Comparison of ENCODE assay signal across 9 cellular contexts in the genomic region with DNA sequence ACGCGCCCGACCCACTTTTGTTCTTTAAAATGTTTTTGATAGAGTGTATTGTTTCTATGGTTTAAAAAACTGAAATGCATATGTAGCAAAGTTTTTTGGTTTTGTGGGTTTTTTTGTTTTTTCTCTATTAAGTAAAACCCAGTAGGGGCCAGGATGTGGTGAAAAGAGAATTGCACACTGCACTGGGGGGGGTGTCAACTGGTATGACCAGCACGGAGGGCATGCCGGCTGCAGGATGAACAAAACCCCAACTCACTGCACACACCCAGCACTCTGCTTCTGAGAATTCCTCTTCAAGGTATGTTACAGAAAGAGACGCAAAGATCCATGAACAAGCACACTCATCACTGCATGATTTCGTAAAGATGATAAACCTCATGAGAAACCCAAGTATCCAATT.
A peak's percentile ranks its signal among the peaks of the same experiment; 100 is the strongest.
DNase-seq lines count a peak whose midpoint lies in the region; ATAC-seq and TF ChIP-seq lines count a peak whose summit lies in the region.
"Had no signal": no experiment of that assay in that cellular context is flagged by ENCODE, and none has a peak within 500 bp of the region (broad histone marks: within the 10 kb centered on the region; RNA-seq: fewer than 3 reads in every experiment).

No MANE protein-coding gene starts in this region.

- no peak for ATAC-seq in gastrocnemius medialis
- no peak for ATAC-seq in HG02798 (IDR thresholded peaks at IDR 0.05; ENCODE audit: poor library complexity, unreplicated experiment)

- H3K36me3 ChIP-seq in gastrocnemius medialis: peaks cover 0 to 7% of the 10 kb centered on the region in 2 donors
- peaks cover 0 to 17% (median 3%) of the 10 kb centered on the region in 4 donors for H3K36me3 ChIP-seq in sigmoid colon

- no peak overlapping the region for H3K4me3 ChIP-seq in gastrocnemius medialis
- no peak overlapping the region for H3K4me3 ChIP-seq in sigmoid colon
- H3K4me3 ChIP-seq: SJCRH30 had no signal

- no peak for TF ChIP-seq EP300 in sigmoid colon (IDR thresholded peaks at IDR 0.05)

- H3K27me3 ChIP-seq in gastrocnemius medialis (no peaks in the 10 kb centered on the region), sigmoid colon (no peaks in the 10 kb centered on the region)
- H3K27me3 ChIP-seq: SJCRH30 had no signal

- H3K27ac ChIP-seq in gastrocnemius medialis (no peak overlapping the region), sigmoid colon (no peak overlapping the region)
- H3K27ac ChIP-seq: SJCRH30 had no signal

- H3K27ac Mint-ChIP-seq in HFFc6: peak overlapping the region; percentile 45

- TF ChIP-seq CTCF in HFFc6 (IDR thresholded peaks at IDR 0.05) (no peak), gastrocnemius medialis (IDR thresholded peaks at IDR 0.05 in 4 of 5, conservative IDR thresholded peaks at IDR 0.05 in 1 of 5) (no peak), sigmoid colon (IDR thresholded peaks at IDR 0.05) (no peak)

- peaks cover 32% of the 10 kb centered on the region for H3K36me3 Mint-ChIP-seq in HFFc6 (ENCODE audit: low read depth)

- H3K27me3 Mint-ChIP-seq in HFFc6 (ENCODE audit: insufficient read depth): peaks cover 5% of the 10 kb centered on the region; the same call in 1 of the 2 replicates

- no peak overlapping the region for H3K4me3 Mint-ChIP-seq in HFFc6

- no peaks in the 10 kb centered on the region for H3K9me3 ChIP-seq in gastrocnemius medialis
- H3K9me3 ChIP-seq in sigmoid colon: no peaks in the 10 kb centered on the region
- H3K9me3 ChIP-seq: SJCRH30 had no signal

- H3K9me3 Mint-ChIP-seq in HFFc6: no peaks in the 10 kb centered on the region

- 63 to 88% methylated on average over 7 of the region's 7 CpGs for WGBS in sigmoid colon, 2 donors

- H3K4me1 Mint-ChIP-seq in HFFc6 (ENCODE audit: low read depth): peaks cover 55% of the 10 kb centered on the region

- peaks cover 16 to 20% of the 10 kb centered on the region in 2 donors for H3K4me1 ChIP-seq in gastrocnemius medialis
- H3K4me1 ChIP-seq in sigmoid colon: peaks cover 0 to 27% (median 23%) of the 10 kb centered on the region in 4 donors

- DNase-seq in HFFc6 (peak; percentile 10), gastrocnemius medialis (no peak), SW480 (ENCODE audit: low spot score) (no peak), sigmoid colon (no peak)
- peak; percentile 48 to 49 for DNase-seq in activated CD4-positive, alpha-beta T cell treated with anti-CD3 and anti-CD28 coated beads for 24 hours (ENCODE audit: low read depth in 2 of 2)
- DNase-seq in effector CD4-positive, alpha-beta T cell: peak; percentile 58
- peak; percentile 75 to 77 for DNase-seq in stimulated activated CD8-positive, alpha-beta memory T cell treated with anti-CD3 and anti-CD28 coated beads, Interleukin-15, amount 100 ng/mL, for 48 hours (ENCODE audit: low read depth in 2 of 2)
- DNase-seq: SJCRH30 had no signal

- intact Hi-C loops in gastrocnemius medialis (cut with DNase I; ENCODE audit: low total_unique reads): no loop called here
- intact Hi-C loops in sigmoid colon (cut with DNase I): no loop called here

- in situ Hi-C loops in gastrocnemius medialis (cut with MboI; ENCODE audit: low sequenced_read_pairs in 4 of 4): loop anchor here in 3 of 4 donors (5.0 kb wide), 3 partner anchors 74 to 179 kb away; partner anchors contain the start of genes EFCAB9 (in 1 of the 3) and STK10 (in 1 of the 3)

- TF ChIP-seq POLR2A in gastrocnemius medialis (IDR thresholded peaks at IDR 0.05) (no peak), sigmoid colon (IDR thresholded peaks at IDR 0.05) (no peak)

Comparison
In these comparisons a context has a peak if more than half of its experiments do, and no peak if none do; other contexts are left out.
1. DNase-seq: peak in HFFc6 (single experiment), activated CD4-positive, alpha-beta T cell treated with anti-CD3 and anti-CD28 coated beads for 24 hours (2 of 2), effector CD4-positive, alpha-beta T cell (single experiment) and stimulated activated CD8-positive, alpha-beta memory T cell treated with anti-CD3 and anti-CD28 coated beads, Interleukin-15, amount 100 ng/mL, for 48 hours (2 of 2); none in gastrocnemius medialis (0 of 2), SW480 (single experiment) and sigmoid colon (single experiment).